Comparison of ENCODE assay signal across 8 cellular contexts in the genomic region with DNA sequence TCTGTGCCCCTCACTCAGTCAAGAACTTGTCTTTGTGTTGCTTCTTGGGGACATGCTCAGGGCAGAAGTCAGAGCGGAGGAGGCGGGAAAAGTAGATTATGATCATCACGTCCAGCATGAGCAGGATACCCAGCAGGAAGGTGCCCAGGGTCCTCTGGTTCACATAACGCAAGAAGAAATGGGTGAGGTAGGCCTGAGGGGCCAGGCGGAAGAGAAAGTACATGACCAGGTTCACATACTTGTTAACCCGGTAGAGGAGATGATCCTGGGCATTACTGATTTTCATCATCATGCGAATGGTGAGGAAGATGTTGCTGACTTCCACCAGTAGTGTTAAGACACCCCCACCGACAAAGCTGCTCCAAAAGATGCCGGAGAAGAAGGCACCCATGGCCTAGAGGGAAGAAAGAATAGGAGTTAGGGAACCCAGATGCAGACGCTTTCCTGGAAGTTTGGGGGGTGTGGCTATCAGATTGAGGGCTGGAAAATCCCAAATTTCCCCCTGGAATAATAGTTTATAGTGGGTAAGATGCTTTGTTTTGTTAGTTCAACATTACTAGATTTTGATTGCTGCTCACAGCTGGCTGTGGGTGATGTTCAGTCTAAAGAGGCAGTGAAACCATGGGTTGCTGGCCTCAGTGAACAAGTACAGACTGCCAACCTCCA. TPM values are rescaled to one million over a fixed set of nuclear protein-coding genes. Genes with fewer than 3 reads are reported as not detected.
DNase-seq lines count a peak whose midpoint lies in the region; ATAC-seq and TF ChIP-seq lines count a peak whose summit lies in the region.

No MANE protein-coding gene starts in this region.

- H2AFZ ChIP-seq in mesenchymal stem cell (ENCODE audit: low read depth, low read length): no peak overlapping the region

- H3K23ac ChIP-seq in mesenchymal stem cell (ENCODE audit: low read length in 2 of 2): no peak overlapping the region

- no peak overlapping the region for H3K4ac ChIP-seq in mesenchymal stem cell (ENCODE audit: low read depth in 1 of 2, low read length in 2 of 2)

- H3K36me3 Mint-ChIP-seq in activated naive CD8-positive, alpha-beta T cell treated with anti-CD3 and anti-CD28 coated beads for 36 hours: peaks cover 61% of the 10 kb centered on the region

- no peaks in the 10 kb centered on the region for H3K27me3 ChIP-seq in BLaER1 treated with 17β-estradiol and CSF1 and Interleukin-3, amounts not matched to agents 10 nM and 100 nM
- H3K27me3 ChIP-seq in HL-60 (ENCODE audit: insufficient read depth, poor library complexity, severe bottlenecking) (no peaks in the 10 kb centered on the region), mesenchymal stem cell (ENCODE audit: control insufficient read depth in 1 of 2, insufficient read depth in 1 of 2, low read length in 2 of 2) (no peaks in the 10 kb centered on the region)

- H3K4me1 ChIP-seq in BLaER1 treated with 17β-estradiol and CSF1 and Interleukin-3, amounts not matched to agents 10 nM and 100 nM: peaks cover 62 to 70% (median 67%) of the 10 kb centered on the region in 10 experiments
- peaks cover 26% of the 10 kb centered on the region for H3K4me1 ChIP-seq in mesenchymal stem cell (ENCODE audit: control insufficient read depth, insufficient read depth, low read depth, low read length)

- DNase-seq in HL-60 (ENCODE audit: low read depth in 1 of 2, low spot score in 1 of 2) (peak in 1 of 2 experiments; percentile 36), mesenchymal stem cell (no peak), putamen (ENCODE audit: low spot score) (no peak), NCI-H510A treated with DMSO at 0.1 percent for 48 hours (lab: John Stamatoyannopoulos, UW) (no peak)
- no peak for DNase-seq in activated naive CD8-positive, alpha-beta T cell treated with anti-CD3 and anti-CD28 coated beads for 36 hours

- peaks cover 13% of the 10 kb centered on the region for H3K27me3 Mint-ChIP-seq in activated naive CD8-positive, alpha-beta T cell treated with anti-CD3 and anti-CD28 coated beads for 36 hours

- no peaks in the 10 kb centered on the region for H3K9me3 Mint-ChIP-seq in activated naive CD8-positive, alpha-beta T cell treated with anti-CD3 and anti-CD28 coated beads for 36 hours

- no peak overlapping the region for H3K18ac ChIP-seq in mesenchymal stem cell (ENCODE audit: low read depth in 1 of 2, low read length in 2 of 2)

- H3K4me2 ChIP-seq in BLaER1 treated with 17β-estradiol and CSF1 and Interleukin-3, amounts not matched to agents 10 nM and 100 nM: peak overlapping the region; percentile 90 to 100 (median 100)
- H3K4me2 ChIP-seq in mesenchymal stem cell (ENCODE audit: low read length, poor library complexity, severe bottlenecking): peak overlapping the region; percentile 96

- no peak overlapping the region for H2BK15ac ChIP-seq in mesenchymal stem cell (ENCODE audit: low read depth, poor library complexity, severe bottlenecking)

- peaks cover under 1% of the 10 kb centered on the region for H3K79me1 ChIP-seq in mesenchymal stem cell (replicated peaks; ENCODE audit: low read length, poor library complexity, severe bottlenecking)

- H2BK120ac ChIP-seq in mesenchymal stem cell (ENCODE audit: low read depth, low read length): no peak overlapping the region

- H3K9ac ChIP-seq in BLaER1 treated with 17β-estradiol and CSF1 and Interleukin-3, amounts not matched to agents 10 nM and 100 nM: peak overlapping the region in 10 of 11 experiments; percentile 83 to 99 (median 96); a peak in 20 of 22 replicates
- peak overlapping the region; percentile 75 for H3K9ac ChIP-seq in mesenchymal stem cell (ENCODE audit: low read length)

- WGBS in mesenchymal stem cell: 86% methylated on average over 10 of the region's 10 CpGs

- no peak overlapping the region for H4K91ac ChIP-seq in mesenchymal stem cell (ENCODE audit: low read length)

- no peaks in the 10 kb centered on the region for H3K9me3 ChIP-seq in BLaER1 treated with 17β-estradiol and CSF1 and Interleukin-3, amounts not matched to agents 10 nM and 100 nM (replicated peaks in 1 of 11)
- no peaks in the 10 kb centered on the region for H3K9me3 ChIP-seq in mesenchymal stem cell (ENCODE audit: control insufficient read depth, low read length)

- H2BK12ac ChIP-seq in mesenchymal stem cell (ENCODE audit: low read length in 2 of 2): no peak overlapping the region

- H3K4me3 Mint-ChIP-seq in activated naive CD8-positive, alpha-beta T cell treated with anti-CD3 and anti-CD28 coated beads for 36 hours: peak overlapping the region; percentile 100

- no peak overlapping the region for H3K14ac ChIP-seq in mesenchymal stem cell (ENCODE audit: low read length in 2 of 2)

- ATAC-seq in GM21619 (IDR thresholded peaks at IDR 0.05; ENCODE audit: unreplicated experiment) (no peak), GM19395 (IDR thresholded peaks at IDR 0.05; ENCODE audit: unreplicated experiment) (no peak)

- H3K4me3 ChIP-seq in BLaER1 treated with 17β-estradiol and CSF1 and Interleukin-3, amounts not matched to agents 10 nM and 100 nM: peak overlapping the region; percentile 63 to 87 (median 78); a peak in 16 of 20 replicates
- H3K4me3 ChIP-seq in HL-60 (replicated peaks; ENCODE audit: insufficient read depth, low read length) (peak overlapping the region; percentile 68), mesenchymal stem cell (ENCODE audit: insufficient read depth in 1 of 2, low read depth in 1 of 2, low read length in 2 of 2) (peak overlapping the region in 1 of 2 experiments; percentile 84)

- peak overlapping the region; percentile 90 for H3K27ac Mint-ChIP-seq in activated naive CD8-positive, alpha-beta T cell treated with anti-CD3 and anti-CD28 coated beads for 36 hours

- H3K4me1 Mint-ChIP-seq in activated naive CD8-positive, alpha-beta T cell treated with anti-CD3 and anti-CD28 coated beads for 36 hours: peaks cover 44% of the 10 kb centered on the region

- peaks cover 41 to 48% (median 45%) of the 10 kb centered on the region in 11 experiments for H3K36me3 ChIP-seq in BLaER1 treated with 17β-estradiol and CSF1 and Interleukin-3, amounts not matched to agents 10 nM and 100 nM
- H3K36me3 ChIP-seq in mesenchymal stem cell (ENCODE audit: control insufficient read depth in 1 of 2, insufficient read depth in 2 of 2, low read depth in 1 of 2, low read length in 2 of 2): peaks cover 25 to 42% of the 10 kb centered on the region in 2 experiments

- peaks cover 43 to 59% (median 54%) of the 10 kb centered on the region in 11 experiments for H4K20me1 ChIP-seq in BLaER1 treated with 17β-estradiol and CSF1 and Interleukin-3, amounts not matched to agents 10 nM and 100 nM

- H4K8ac ChIP-seq in mesenchymal stem cell (ENCODE audit: low read length): no peak overlapping the region

- no peak for TF ChIP-seq CTCF in HL-60 (IDR thresholded peaks at IDR 0.05; ENCODE audit: insufficient read depth, low read length)

- H3K27ac ChIP-seq in BLaER1 treated with 17β-estradiol and CSF1 and Interleukin-3, amounts not matched to agents 10 nM and 100 nM: peak overlapping the region in 10 of 11 experiments; percentile 49 to 86 (median 83); a peak in 16 of 22 replicates
- H3K27ac ChIP-seq in HL-60 (replicated peaks) (peak overlapping the region; percentile 80; the same call in 1 of the 2 replicates), mesenchymal stem cell (ENCODE audit: low read length, poor library complexity, severe bottlenecking) (peak overlapping the region; percentile 75)

- H2AK5ac ChIP-seq in mesenchymal stem cell (ENCODE audit: low read length, severe bottlenecking): no peak overlapping the region

- H2BK5ac ChIP-seq in mesenchymal stem cell (ENCODE audit: low read depth, low read length, poor library complexity, severe bottlenecking): no peak overlapping the region

RNA-seq across cellular contexts. Expression of a gene that starts 1.4 kb away (rescaled TPM):
- total RNA-seq in activated naive CD8-positive, alpha-beta T cell treated with anti-CD3 and anti-CD28 coated beads for 36 hours: 10 to 100 TPM; 15.5 to 17.8 TPM
- 13.0 TPM for polyA plus RNA-seq in mesenchymal stem cell (2013, experiment 1 of 2)
- polyA plus RNA-seq in mesenchymal stem cell (2013, experiment 2 of 2): 12.6 TPM

RNA-seq across cellular contexts. Expression of a gene that starts 4.0 kb away (rescaled TPM):
- 1 to 10 TPM; 4.8 to 5.6 TPM for total RNA-seq in activated naive CD8-positive, alpha-beta T cell treated with anti-CD3 and anti-CD28 coated beads for 36 hours
- polyA plus RNA-seq in mesenchymal stem cell (2013, experiment 1 of 2): 2.2 TPM
- polyA plus RNA-seq in mesenchymal stem cell (2013, experiment 2 of 2): 2.2 TPM

RNA-seq across cellular contexts. Expression of a gene that starts 4.8 kb away (rescaled TPM):
- total RNA-seq in activated naive CD8-positive, alpha-beta T cell treated with anti-CD3 and anti-CD28 coated beads for 36 hours: 1,000 to 10,000 TPM; 2,447 to 2,533 TPM
- 2,598 TPM for polyA plus RNA-seq in mesenchymal stem cell (2013, experiment 1 of 2)
- polyA plus RNA-seq in mesenchymal stem cell (2013, experiment 2 of 2): 2,575 TPM

RNA-seq across cellular contexts. Expression of a gene that starts 7.0 kb away (rescaled TPM):
- total RNA-seq in activated naive CD8-positive, alpha-beta T cell treated with anti-CD3 and anti-CD28 coated beads for 36 hours: 1 to 10 TPM; 7.6 to 8.2 TPM
- 121 TPM for polyA plus RNA-seq in mesenchymal stem cell (2013, experiment 1 of 2)
- 126 TPM for polyA plus RNA-seq in mesenchymal stem cell (2013, experiment 2 of 2)

RNA-seq across cellular contexts. Expression of a gene that starts 12.9 kb away (rescaled TPM):
- total RNA-seq in activated naive CD8-positive, alpha-beta T cell treated with anti-CD3 and anti-CD28 coated beads for 36 hours: 1 to 10 TPM; 3.1 to 3.9 TPM
- polyA plus RNA-seq in mesenchymal stem cell (2013, experiment 1 of 2): 1.2 TPM
- polyA plus RNA-seq in mesenchymal stem cell (2013, experiment 2 of 2): 1.4 TPM
